In genomic region chrX:135688137-135688536, GRCh38 we compare ENCODE assay signal across 18 cellular contexts. TPM values are rescaled to one million over a fixed set of nuclear protein-coding genes. Genes with fewer than 3 reads are reported as not detected.
DNase-seq lines count a peak whose midpoint lies in the region; ATAC-seq and TF ChIP-seq lines count a peak whose summit lies in the region.
"Had no signal": no experiment of that assay in that cellular context is flagged by ENCODE, and none has a peak within 500 bp of the region (broad histone marks: within the 10 kb centered on the region; RNA-seq: fewer than 3 reads in every experiment).

No MANE protein-coding gene starts in this region.

- no peak for ATAC-seq in HG03045 (IDR thresholded peaks at IDR 0.05; ENCODE audit: unreplicated experiment)
- ATAC-seq: mucosa of descending colon had no signal

- H3K9me2 ChIP-seq in OCI-LY7 (ENCODE audit: insufficient read depth, low read length): no peaks in the 10 kb centered on the region

- WGBS in iPS DF 6.9 (ENCODE audit: insufficient coverage, insufficient read length): no CpG with 5 or more reads among the region's 16 CpGs

- no peak overlapping the region for H2AFZ ChIP-seq in OCI-LY7 (ENCODE audit: low read length)

- no peak overlapping the region for H3K4me3 ChIP-seq in OCI-LY7 (ENCODE audit: low read depth, low read length, poor library complexity, severe bottlenecking)
- no peak overlapping the region for H3K4me3 ChIP-seq in iPS DF 6.9 (ENCODE audit: low read length)
- H3K4me3 ChIP-seq: mucosa of descending colon had no signal

- no peaks in the 10 kb centered on the region for H3K27me3 ChIP-seq in iPS DF 6.9 (ENCODE audit: control insufficient read depth, insufficient read depth, low read length)

- H3K27ac ChIP-seq in OCI-LY7 (ENCODE audit: low read depth, low read length, poor library complexity, severe bottlenecking) (no peak overlapping the region), iPS DF 6.9 (ENCODE audit: low read length) (no peak overlapping the region)

- H3K9me3 ChIP-seq in OCI-LY7 (ENCODE audit: low read length) (no peaks in the 10 kb centered on the region), iPS DF 6.9 (ENCODE audit: control insufficient read depth, insufficient read depth, low read length) (no peaks in the 10 kb centered on the region)
- H3K9me3 ChIP-seq: mucosa of descending colon had no signal

- H3K4me1 ChIP-seq in OCI-LY7 (ENCODE audit: insufficient read depth, low read length, poor library complexity, severe bottlenecking) (no peaks in the 10 kb centered on the region), iPS DF 6.9 (ENCODE audit: control insufficient read depth, insufficient read depth, low read length) (no peaks in the 10 kb centered on the region)

- intact Hi-C loops in OCI-LY7 (cut with micrococcal nuclease; ENCODE audit: unreplicated experiment): no loop called here

- CTCF ChIA-PET in OCI-LY7 (lab: Charles Lee; ENCODE audit: unreplicated experiment): no interaction called here

- H3K36me3 ChIP-seq in OCI-LY7 (ENCODE audit: insufficient read depth, low read length) (no peaks in the 10 kb centered on the region), iPS DF 6.9 (ENCODE audit: control insufficient read depth, insufficient read depth, low read length) (no peaks in the 10 kb centered on the region)

- TF ChIP-seq CTCF in GM10266 (IDR thresholded peaks at IDR 0.05; ENCODE audit: control insufficient read depth, insufficient read depth, low read depth, missing control alignments): peak; percentile 33
- peak; percentile 47 for TF ChIP-seq CTCF in OCI-LY7 (conservative IDR thresholded peaks at IDR 0.05; ENCODE audit: low read length)

- H3K79me2 ChIP-seq in OCI-LY7 (ENCODE audit: insufficient read depth, low read depth, low read length): no peaks in the 10 kb centered on the region

- H4K20me1 ChIP-seq in OCI-LY7 (ENCODE audit: insufficient read depth, low read length): no peaks in the 10 kb centered on the region

- no TSS peak for BruUV-seq in OCI-LY7 (replicated peaks; lab: Mats Ljungman, UMichigan)

- POLR2A ChIA-PET in OCI-LY7 (lab: Charles Lee): no interaction called here

- H3K4me2 ChIP-seq in OCI-LY7 (ENCODE audit: low read length): no peak overlapping the region

- DNase-seq in NCI-H82 (lab: John Stamatoyannopoulos, UW) (peak; percentile 60), NCI-H82 treated with DMSO at 0.1 percent for 48 hours (lab: John Stamatoyannopoulos, UW; ENCODE audit: unreplicated experiment) (no peak), GM10266 (ENCODE audit: extremely low spot score) (no peak), OCI-LY7 (ENCODE audit: low spot score) (no peak), iPS DF 6.9 (ENCODE audit: low read depth, low spot score) (peak; percentile 1), midbrain (lab: John Stamatoyannopoulos, UW) (no peak), DMS153 (lab: John Stamatoyannopoulos, UW) (no peak)
- DNase-seq: ACHN; activated CD4-positive, CD25-positive, alpha-beta regulatory T cell; activated naive CD8-positive, alpha-beta T cell treated with anti-CD3 and anti-CD28 coated beads, Interleukin-2, amount 10 ng/mL, durations not matched to agents 7 days and 5 days; effector CD4-positive, alpha-beta T cell; hippocampal formation; NCI-H2171; retina; SIG-M5 had no signal

RNA-seq across cellular contexts. Expression of gene CT45A1, which starts 25.3 kb away (rescaled TPM):
- total RNA-seq in OCI-LY7 (2014; rRNA removed; shearing (Covaris generic)): not detected in 2 replicates
- total RNA-seq in OCI-LY7 (2022): not detected in 2 replicates
- total RNA-seq: activated naive CD8-positive, alpha-beta T cell treated with anti-CD3 and anti-CD28 coated beads, Interleukin-2, amount 10 ng/mL, durations not matched to agents 7 days and 5 days; mucosa of descending colon; ureter had no signal

Comparison
In these comparisons a context has a peak if more than half of its experiments do, and no peak if none do; other contexts are left out.
1. DNase-seq: peak in NCI-H82 (single experiment) and iPS DF 6.9 (single experiment); none in NCI-H82 treated with DMSO at 0.1 percent for 48 hours (single experiment), GM10266 (single experiment), OCI-LY7 (single experiment), midbrain (single experiment) and DMS153 (single experiment).